Comparison of ENCODE assay signal across 9 cellular contexts in genomic region chr15:89836255-89837133, GRCh38. TPM values are rescaled to one million over a fixed set of nuclear protein-coding genes. Genes with fewer than 3 reads are reported as not detected.
A peak's percentile ranks its signal among the peaks of the same experiment; 100 is the strongest.
DNase-seq lines count a peak whose midpoint lies in the region; ATAC-seq and TF ChIP-seq lines count a peak whose summit lies in the region.
"Had no signal": no experiment of that assay in that cellular context is flagged by ENCODE, and none has a peak within 500 bp of the region (broad histone marks: within the 10 kb centered on the region; RNA-seq: fewer than 3 reads in every experiment).

No MANE protein-coding gene starts in this region.

- H3K4me3 ChIP-seq in IMR-90 (ENCODE audit: insufficient read depth, low read depth, low read length) (no peak overlapping the region), mesendoderm (ENCODE audit: low read length) (no peak overlapping the region), upper lobe of right lung (no peak overlapping the region)

- H3K27me3 ChIP-seq in IMR-90 (ENCODE audit: control insufficient read depth, insufficient read depth, low read length) (no peaks in the 10 kb centered on the region), mesendoderm (ENCODE audit: insufficient read depth, low read length, poor library complexity) (no peaks in the 10 kb centered on the region), upper lobe of right lung (no peaks in the 10 kb centered on the region)

- intact Hi-C loops in IMR-90 (cut with micrococcal nuclease) (no loop called here), upper lobe of right lung (cut with DNase I) (no loop called here)

- H4K5ac ChIP-seq in IMR-90 (ENCODE audit: low read depth, low read length) (peak overlapping the region; percentile 92), mesendoderm (ENCODE audit: low read length) (no peak overlapping the region)

- no peaks in the 10 kb centered on the region for H4K20me1 ChIP-seq in IMR-90 (ENCODE audit: insufficient read depth, low read length)

- H3K4ac ChIP-seq in IMR-90 (ENCODE audit: low read depth, low read length) (peak overlapping the region; percentile 97), mesendoderm (ENCODE audit: low read depth, low read length) (no peak overlapping the region)

- H2BK5ac ChIP-seq in IMR-90 (ENCODE audit: low read depth, low read length, poor library complexity, severe bottlenecking) (peak overlapping the region; percentile 99), mesendoderm (ENCODE audit: low read length) (no peak overlapping the region)

- TF ChIP-seq POLR2A in IMR-90 (IDR thresholded peaks at IDR 0.05; ENCODE audit: low read depth, low read length), result peak; percentile 21; the same call in 1 of the 2 replicates

- peaks cover 37% of the 10 kb centered on the region for H3K9me1 ChIP-seq in IMR-90 (ENCODE audit: insufficient read depth, low read length)

- H3K27ac ChIP-seq in IMR-90 (ENCODE audit: insufficient read depth, low read length) (peak overlapping the region; percentile 93), cingulate gyrus (ENCODE audit: low read depth, low read length) (peak overlapping the region; percentile 66), mesendoderm (ENCODE audit: low read depth, low read length) (peak overlapping the region; percentile 55), upper lobe of right lung (peak overlapping the region; percentile 77)

- peaks cover 28% of the 10 kb centered on the region for H3K4me1 ChIP-seq in IMR-90 (ENCODE audit: control insufficient read depth, insufficient read depth, low read length)
- peaks cover 3% of the 10 kb centered on the region for H3K4me1 ChIP-seq in mesendoderm (ENCODE audit: control insufficient read depth, low read depth, low read length)
- peaks cover 26% of the 10 kb centered on the region for H3K4me1 ChIP-seq in upper lobe of right lung

- H4K8ac ChIP-seq in IMR-90 (ENCODE audit: low read depth in 2 of 2, low read length in 2 of 2) (peak overlapping the region; percentile 37 to 97), mesendoderm (ENCODE audit: low read depth, low read length) (no peak overlapping the region)

- peak overlapping the region; percentile 88 for H2AFZ ChIP-seq in IMR-90 (replicated peaks; ENCODE audit: low read length, poor library complexity)

- H3K4me2 ChIP-seq in IMR-90 (ENCODE audit: low read depth, low read length) (peak overlapping the region; percentile 91), mesendoderm (ENCODE audit: low read length) (no peak overlapping the region)

- H3K23ac ChIP-seq in IMR-90 (ENCODE audit: low read depth, low read length) (peak overlapping the region; percentile 98), mesendoderm (ENCODE audit: low read length) (no peak overlapping the region)

- peak; percentile 88 for ATAC-seq in IMR-90 (ENCODE audit: low read depth)
- ATAC-seq in upper lobe of right lung, result peak; percentile 79
- ATAC-seq in GM18511 (IDR thresholded peaks at IDR 0.05; ENCODE audit: unreplicated experiment), result no peak

- H2BK120ac ChIP-seq in IMR-90 (ENCODE audit: low read depth, low read length), result peak overlapping the region; percentile 97
- no peak overlapping the region for H2BK120ac ChIP-seq in mesendoderm (ENCODE audit: low read depth, low read length)

- H3K9me3 ChIP-seq in IMR-90 (ENCODE audit: control insufficient read depth, insufficient read depth, low read length), result no peaks in the 10 kb centered on the region
- no peaks in the 10 kb centered on the region for H3K9me3 ChIP-seq in upper lobe of right lung

- in situ Hi-C loops in IMR-90 (cut with MboI; ENCODE audit: low sequenced_read_pairs), result no loop called here

- H3K79me1 ChIP-seq in IMR-90 (ENCODE audit: low read depth in 1 of 2, low read length in 2 of 2) (peaks cover 14 to 46% of the 10 kb centered on the region in 2 experiments), mesendoderm (ENCODE audit: low read length) (no peaks in the 10 kb centered on the region)

- TF ChIP-seq RAD21 in IMR-90 (IDR thresholded peaks at IDR 0.05; ENCODE audit: low read length), result no peak

- H3K79me2 ChIP-seq in mesendoderm (ENCODE audit: control insufficient read depth, insufficient read depth, low read length), result no peaks in the 10 kb centered on the region

- H3K36me3 ChIP-seq in IMR-90 (ENCODE audit: control insufficient read depth, insufficient read depth, low read length) (peaks cover 22% of the 10 kb centered on the region), mesendoderm (ENCODE audit: control insufficient read depth, insufficient read depth, low read length) (peaks cover 5% of the 10 kb centered on the region), upper lobe of right lung (peaks cover 36% of the 10 kb centered on the region)

- POLR2A ChIA-PET in IMR-90 (lab: Charles Lee; ENCODE audit: unreplicated experiment), result interaction anchor here (0.6 kb wide), 1 partner anchor 36 kb away, joined by 6 read pairs; no protein-coding TSS in a partner anchor

- peak overlapping the region; percentile 96 for H3K14ac ChIP-seq in IMR-90 (replicated peaks; ENCODE audit: low read depth, low read length)

- TF ChIP-seq CTCF in IMR-90 (conservative IDR thresholded peaks at IDR 0.05; ENCODE audit: low read depth, low read length), result no peak
- TF ChIP-seq CTCF in upper lobe of right lung (IDR thresholded peaks at IDR 0.05), result no peak

- H2AK5ac ChIP-seq in IMR-90 (ENCODE audit: low read depth, low read length) (peak overlapping the region; percentile 87), mesendoderm (ENCODE audit: low read length) (no peak overlapping the region)

- no TSS peak for BruUV-seq in IMR-90 (replicated peaks; lab: Mats Ljungman, UMichigan)

- H3K56ac ChIP-seq in IMR-90 (ENCODE audit: extremely low read depth, insufficient read depth, low read length) (peak overlapping the region; percentile 83), mesendoderm (ENCODE audit: low read length) (no peak overlapping the region)

- H2AK9ac ChIP-seq in IMR-90 (replicated peaks; ENCODE audit: low read depth, low read length, poor library complexity), result peak overlapping the region; percentile 97

- WGBS in IMR-90 (ENCODE audit: extremely low coverage in 2 of 2, insufficient read length in 1 of 2), 2 experiments, result 10% methylated on average over 2 of the region's 11 CpGs; no CpG with 5 or more reads in 1 of the 2 experiments
- no CpG with 5 or more reads among the region's 11 CpGs for WGBS in mesendoderm (ENCODE audit: extremely low coverage, insufficient coverage, low lambda C conversion rate)

- peak; percentile 96 for DNase-seq in IMR-90
- DNase-seq in mesendoderm, result peak; percentile 71
- no peak for DNase-seq in upper lobe of right lung
- no peak for DNase-seq in cortex of kidney (lab: John Stamatoyannopoulos, UW)
- no peak for DNase-seq in DMS153 treated with DMSO at 0.1 percent for 48 hours (lab: John Stamatoyannopoulos, UW; ENCODE audit: unreplicated experiment)
- DNase-seq: kidney, NCI-H2081 treated with DMSO at 0.1 percent for 48 hours had no signal

- peak overlapping the region; percentile 97 for H2BK15ac ChIP-seq in IMR-90 (ENCODE audit: low read depth, low read length)
- no peak overlapping the region for H2BK15ac ChIP-seq in mesendoderm (replicated peaks; ENCODE audit: low read depth)

- H3K18ac ChIP-seq in IMR-90 (ENCODE audit: low read depth, low read length), result peak overlapping the region; percentile 95
- no peak overlapping the region for H3K18ac ChIP-seq in mesendoderm (ENCODE audit: low read length)

- CTCF ChIA-PET in IMR-90 (lab: Yijun Ruan, JAX), result interaction anchor here (0.6 to 1.0 kb wide), 5 partner anchors 16 to 652 kb away, joined by 3 to 6 read pairs (median 3); no protein-coding TSS in a partner anchor

- H4K91ac ChIP-seq in IMR-90 (ENCODE audit: insufficient read depth, low read depth, low read length), result peak overlapping the region; percentile 95

- peak overlapping the region; percentile 98 for H2BK20ac ChIP-seq in IMR-90 (ENCODE audit: low read depth, low read length)

- dilution Hi-C loops in IMR-90 (cut with HindIII; ENCODE audit: low sequenced_read_pairs, unreplicated experiment), result no loop called here

- peak overlapping the region; percentile 59 for H3K9ac ChIP-seq in IMR-90 (ENCODE audit: low read depth, low read length)
- H3K9ac ChIP-seq in mesendoderm (ENCODE audit: low read length), result no peak overlapping the region

TF ChIP-seq in IMR-90, 13 proteins besides CTCF, POLR2A, EP300 and RAD21 (continues in another document):
- peak; percentile 16; the same call in 1 of the 2 replicates for TF ChIP-seq MAZ (IDR thresholded peaks at IDR 0.05; ENCODE audit: borderline replicate concordance, low read depth, low read length)
- no peak for TF ChIP-seq NFE2L2 (IDR thresholded peaks at IDR 0.05; ENCODE audit: low read depth, low read length)
- 0 out of 2 replicates have a peak, but pooled peaks have one; percentile 5 for TF ChIP-seq BHLHE40 (IDR thresholded peaks at IDR 0.05; ENCODE audit: low read depth, low read length)
- TF ChIP-seq RFX5 (IDR thresholded peaks at IDR 0.05; ENCODE audit: low read depth, low read length), result no peak
- TF ChIP-seq ELK1 (IDR thresholded peaks at IDR 0.05; ENCODE audit: borderline replicate concordance, low read depth, low read length), result no peak

RNA-seq across cellular contexts. Expression of gene ANPEP, which starts 21.8 kb away (rescaled TPM):
- total RNA-seq in IMR-90 (2012; rRNA removed), result 8.4 and 8.6 TPM in 2 replicates
- polyA plus RNA-seq in IMR-90 (2012; rRNA removed), result 40.4 and 47.0 TPM in 2 replicates
- 50.7 and 52.3 TPM in 2 replicates for polyA plus RNA-seq in IMR-90 (2012; cell fraction: cytosol; rRNA removed)
- polyA plus RNA-seq in IMR-90 (2012; cell fraction: nucleus; rRNA removed; ENCODE audit: low replicate concordance), result 95.5 and 110 TPM in 2 replicates
- 0.60 TPM for polyA plus RNA-seq in mesendoderm (2013, experiment 1 of 2)
- polyA plus RNA-seq in mesendoderm (2013, experiment 2 of 2), result 0.55 TPM
- 42.6 TPM for total RNA-seq in upper lobe of right lung

RNA-seq across cellular contexts. Expression of gene AP3S2, which starts 57.3 kb away (rescaled TPM):
- 34.1 and 44.4 TPM in 2 replicates for total RNA-seq in IMR-90 (2012; rRNA removed)
- 10.1 and 12.6 TPM in 2 replicates for polyA plus RNA-seq in IMR-90 (2012; rRNA removed)
- 5.4 and 8.9 TPM in 2 replicates for polyA plus RNA-seq in IMR-90 (2012; cell fraction: cytosol; rRNA removed)
- polyA plus RNA-seq in IMR-90 (2012; cell fraction: nucleus; rRNA removed; ENCODE audit: low replicate concordance), result 6.6 and 14.6 TPM in 2 replicates
- polyA plus RNA-seq in mesendoderm (2013, experiment 1 of 2), result 21.4 TPM
- 21.9 TPM for polyA plus RNA-seq in mesendoderm (2013, experiment 2 of 2)
- 32.1 TPM for total RNA-seq in upper lobe of right lung

Comparison
In these comparisons a context has a peak if more than half of its experiments do, and no peak if none do; other contexts are left out.
1. DNase-seq: peak in IMR-90 (single experiment) and mesendoderm (single experiment); none in upper lobe of right lung (single experiment), cortex of kidney (single experiment) and DMS153 treated with DMSO at 0.1 percent for 48 hours (single experiment).
2. Peak in every context shown above with its lines, with median percentiles within 50 percentile points of each other: H3K27ac ChIP-seq.